21 cellular contexts compared by ENCODE assay signal in the genomic region with DNA sequence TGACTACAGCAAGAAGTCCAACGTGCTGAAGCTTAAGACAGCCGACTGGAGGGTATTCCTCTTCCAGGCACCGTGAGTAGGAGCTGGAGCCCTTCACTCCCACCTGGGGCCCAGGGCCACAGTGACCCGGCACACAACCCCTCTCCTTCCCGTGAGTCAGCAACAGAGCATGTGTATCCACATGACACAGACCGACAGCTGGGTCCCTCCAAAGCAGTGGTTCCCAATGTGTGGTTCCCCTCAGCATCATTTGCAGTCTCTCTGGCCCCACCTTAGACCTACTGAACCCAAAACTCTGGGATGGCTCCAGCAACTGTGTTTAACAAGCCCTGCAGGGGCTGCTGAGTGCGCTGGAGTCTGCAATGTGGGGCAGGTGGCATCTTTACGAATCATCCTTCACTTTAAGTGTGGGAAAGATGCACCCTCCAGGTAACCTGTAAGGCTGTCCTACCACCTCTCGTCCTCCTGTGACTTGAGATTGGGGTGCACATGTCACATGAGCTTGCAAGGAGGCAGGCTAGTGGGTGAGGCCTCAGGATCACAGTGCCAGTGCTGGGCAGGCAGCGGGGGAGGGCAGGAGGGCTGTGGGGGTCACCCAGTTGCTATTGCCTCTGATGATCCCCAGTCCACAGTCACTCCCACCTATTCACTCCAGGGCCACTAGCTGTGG. TPM values are rescaled to one million over a fixed set of nuclear protein-coding genes. Genes with fewer than 3 reads are reported as not detected.
"Had no signal": no experiment of that assay in that cellular context is flagged by ENCODE, and none has a peak within 500 bp of the region (broad histone marks: within the 10 kb centered on the region; RNA-seq: fewer than 3 reads in every experiment).

No MANE protein-coding gene starts in this region.

- H3K9me3 Mint-ChIP-seq: activated B cell treated with CpG ODN at 0.5 μM for 24 hours; activated CD4-positive, alpha-beta T cell treated with anti-CD3 and anti-CD28 coated beads, Interleukin-2, amount 10 ng/mL, durations not matched to agents 24 days and 14 days; activated CD8-positive, alpha-beta T cell treated with anti-CD3 and anti-CD28 coated beads for 36 hours; activated T-helper 17 cell treated with anti-CD3 and anti-CD28 coated beads, Interleukin-2, amount 50 U/mL, for 72 hours; stimulated activated naive CD8-positive, alpha-beta T cell treated with anti-CD3 and anti-CD28 coated beads, Interleukin-15, Interleukin-2, amounts not matched to agents 100 ng/mL and 50 ng/mL, for 24 hours; T-cell had no signal

- H3K27ac Mint-ChIP-seq: activated B cell treated with CpG ODN at 0.5 μM for 24 hours; activated CD4-positive, alpha-beta T cell treated with anti-CD3 and anti-CD28 coated beads, Interleukin-2, amount 10 ng/mL, durations not matched to agents 24 days and 14 days; activated CD8-positive, alpha-beta T cell treated with anti-CD3 and anti-CD28 coated beads for 36 hours; activated T-helper 17 cell treated with anti-CD3 and anti-CD28 coated beads, Interleukin-2, amount 50 U/mL, for 72 hours; stimulated activated naive CD8-positive, alpha-beta T cell treated with anti-CD3 and anti-CD28 coated beads, Interleukin-15, Interleukin-2, amounts not matched to agents 100 ng/mL and 50 ng/mL, for 24 hours; T-cell had no signal

- H3K4me1 ChIP-seq: ascending aorta, pancreas, suprapubic skin, transverse colon, vagina had no signal

- H3K4me3 Mint-ChIP-seq: activated B cell treated with CpG ODN at 0.5 μM for 24 hours; activated CD4-positive, alpha-beta T cell treated with anti-CD3 and anti-CD28 coated beads, Interleukin-2, amount 10 ng/mL, durations not matched to agents 24 days and 14 days; activated CD8-positive, alpha-beta T cell treated with anti-CD3 and anti-CD28 coated beads for 36 hours; activated T-helper 17 cell treated with anti-CD3 and anti-CD28 coated beads, Interleukin-2, amount 50 U/mL, for 72 hours; stimulated activated naive CD8-positive, alpha-beta T cell treated with anti-CD3 and anti-CD28 coated beads, Interleukin-15, Interleukin-2, amounts not matched to agents 100 ng/mL and 50 ng/mL, for 24 hours; T-cell had no signal

- H3K36me3 Mint-ChIP-seq: T-cell had no signal

- H3K27ac ChIP-seq: ascending aorta, pancreas, suprapubic skin, transverse colon, vagina had no signal

- H3K4me1 Mint-ChIP-seq: activated B cell treated with CpG ODN at 0.5 μM for 24 hours; activated CD4-positive, alpha-beta T cell treated with anti-CD3 and anti-CD28 coated beads, Interleukin-2, amount 10 ng/mL, durations not matched to agents 24 days and 14 days; activated T-helper 17 cell treated with anti-CD3 and anti-CD28 coated beads, Interleukin-2, amount 50 U/mL, for 72 hours; T-cell had no signal

- H3K36me3 ChIP-seq: ascending aorta, pancreas, suprapubic skin, transverse colon, vagina had no signal

- H3K27me3 ChIP-seq: ascending aorta, pancreas, suprapubic skin, vagina had no signal

- ATAC-seq: activated CD8-positive, alpha-beta T cell treated with anti-CD3 and anti-CD28 coated beads for 36 hours; activated T-helper 17 cell treated with anti-CD3 and anti-CD28 coated beads, Interleukin-2, amount 50 U/mL, for 72 hours; left lobe of liver; pancreas; T-cell had no signal

- DNase-seq: activated B cell treated with CpG ODN at 0.5 μM for 24 hours; activated CD4-positive, alpha-beta T cell treated with anti-CD3 and anti-CD28 coated beads, Interleukin-2, amount 10 ng/mL, durations not matched to agents 24 days and 14 days; activated CD8-positive, alpha-beta T cell treated with anti-CD3 and anti-CD28 coated beads for 36 hours; activated naive CD4-positive, alpha-beta T cell treated with Interleukin-2 at 50 U/mL for 16 hours; activated T-cell treated with anti-CD3 and anti-CD28 coated beads, Interleukin-2, amount 50 U/mL, for 1 hour; cortex of kidney; erythroblast; foreskin melanocyte; glutamatergic neuron; hypothalamus; islet precursor cell; stimulated activated CD4-positive, alpha-beta T cell treated with anti-CD3 and anti-CD28 coated beads, Interleukin-2, amount 100 ng/mL, for 24 hours; T-cell; transverse colon had no signal

- H3K4me3 ChIP-seq: ascending aorta, pancreas, suprapubic skin, transverse colon, vagina had no signal

- H3K9me3 ChIP-seq: ascending aorta, pancreas, suprapubic skin, transverse colon, vagina had no signal

RNA-seq across cellular contexts. Expression of a gene that starts 42.2 kb away (rescaled TPM):
- total RNA-seq: activated B cell treated with CpG ODN at 0.5 μM for 24 hours; activated CD4-positive, alpha-beta T cell treated with anti-CD3 and anti-CD28 coated beads, Interleukin-2, amount 10 ng/mL, durations not matched to agents 24 days and 14 days; activated T-helper 17 cell treated with anti-CD3 and anti-CD28 coated beads, Interleukin-2, amount 50 U/mL, for 72 hours; ascending aorta had no signal
